Comparison of ENCODE assay signal across 24 cellular contexts in genomic region chr9:13324988-13325387, GRCh38. TPM values are rescaled to one million over a fixed set of nuclear protein-coding genes. Genes with fewer than 3 reads are reported as not detected.
DNase-seq lines count a peak whose midpoint lies in the region; ATAC-seq, FAIRE-seq and TF ChIP-seq lines count a peak whose summit lies in the region.
"Had no signal": no experiment of that assay in that cellular context is flagged by ENCODE, and none has a peak within 500 bp of the region (broad histone marks: within the 10 kb centered on the region; RNA-seq: fewer than 3 reads in every experiment).

No MANE protein-coding gene starts in this region.

- H3K4me3 ChIP-seq in adipocyte (ENCODE audit: low read length) (no peak overlapping the region), endothelial cell of umbilical vein (replicated peaks in 1 of 3; ENCODE audit: insufficient read depth in 1 of 3, low read depth in 1 of 3, low read length in 3 of 3) (no peak overlapping the region), neuronal stem cell (ENCODE audit: low read length in 2 of 2) (no peak overlapping the region)
- H3K4me3 ChIP-seq: left ventricle myocardium inferior, mucosa of descending colon had no signal

- ATAC-seq in HG02588 (IDR thresholded peaks at IDR 0.05; ENCODE audit: unreplicated experiment) (no peak), HG03039 (IDR thresholded peaks at IDR 0.05; ENCODE audit: unreplicated experiment) (no peak), GM21528 (IDR thresholded peaks at IDR 0.05; ENCODE audit: low FRiP score, unreplicated experiment) (no peak)
- ATAC-seq: CD8-positive, alpha-beta T cell; mucosa of descending colon; T-helper 17 cell had no signal

- no peak for TF ChIP-seq CTCF in endothelial cell of umbilical vein (IDR thresholded peaks at IDR 0.05; ENCODE audit: extremely low read depth in 1 of 2, insufficient read depth in 1 of 2, low read depth in 1 of 2, low read length in 2 of 2)

- H3K27me3 ChIP-seq in adipocyte (replicated peaks; ENCODE audit: control insufficient read depth, insufficient read depth, low read length) (no peaks in the 10 kb centered on the region), endothelial cell of umbilical vein (ENCODE audit: control insufficient read depth in 2 of 2, insufficient read depth in 2 of 2, low read length in 2 of 2) (no peaks in the 10 kb centered on the region), neuronal stem cell (ENCODE audit: control insufficient read depth in 3 of 3, insufficient read depth in 3 of 3, low read depth in 1 of 3, low read length in 3 of 3) (no peaks in the 10 kb centered on the region)

- H3K4me2 ChIP-seq in endothelial cell of umbilical vein (ENCODE audit: insufficient read depth, low read length) (no peak overlapping the region), neuronal stem cell (ENCODE audit: insufficient read depth, low read length, poor library complexity, severe bottlenecking) (no peak overlapping the region)

- H2AFZ ChIP-seq in endothelial cell of umbilical vein (ENCODE audit: low read depth, low read length), result peak overlapping the region; percentile 1
- H2AFZ ChIP-seq in neuronal stem cell (ENCODE audit: low read length), result no peak overlapping the region

- no peak overlapping the region for H3K4ac ChIP-seq in neuronal stem cell (ENCODE audit: low read length)

- no peak overlapping the region for H3K18ac ChIP-seq in neuronal stem cell (ENCODE audit: low read length)

- no peak overlapping the region for H3K27ac ChIP-seq in endothelial cell of umbilical vein (ENCODE audit: insufficient read depth, low read depth, low read length)
- no peak overlapping the region for H3K27ac ChIP-seq in neuronal stem cell (replicated peaks; ENCODE audit: low read length)
- H3K27ac ChIP-seq: left ventricle myocardium inferior, VCaP had no signal

- WGBS in neuronal stem cell (ENCODE audit: extremely low coverage in 2 of 2, insufficient read length in 2 of 2, insufficient replicate concordance in 1 of 2), 2 donors, result no CpG with 5 or more reads among the region's 1 CpG

- H3K36me3 ChIP-seq in adipocyte (ENCODE audit: control insufficient read depth, insufficient read depth, low read length, severe bottlenecking) (no peaks in the 10 kb centered on the region), endothelial cell of umbilical vein (ENCODE audit: control insufficient read depth in 2 of 2, extremely low read depth in 1 of 2, insufficient read depth in 2 of 2, low read length in 2 of 2) (no peaks in the 10 kb centered on the region), neuronal stem cell (replicated peaks in 1 of 2; ENCODE audit: control insufficient read depth in 2 of 2, insufficient read depth in 2 of 2, low read length in 2 of 2) (no peaks in the 10 kb centered on the region)
- H3K36me3 ChIP-seq: left ventricle myocardium inferior had no signal

- no peak overlapping the region for H2AK5ac ChIP-seq in neuronal stem cell (ENCODE audit: low read depth, low read length)

- peak; percentile 8 for FAIRE-seq in endothelial cell of umbilical vein (lab: Jason Lieb, UNC)
- FAIRE-seq: colon, endometrium had no signal

- no peak overlapping the region for H2BK5ac ChIP-seq in neuronal stem cell (ENCODE audit: low read length)

- BruUV-seq in endothelial cell of umbilical vein (replicated peaks; lab: Mats Ljungman, UMichigan), result no TSS peak

- H3K79me2 ChIP-seq in endothelial cell of umbilical vein (ENCODE audit: control insufficient read depth, insufficient read depth, low read length), result no peaks in the 10 kb centered on the region

- intact Hi-C loops in endothelial cell of umbilical vein (cut with micrococcal nuclease), result no loop called here

- H3K79me1 ChIP-seq in neuronal stem cell (ENCODE audit: low read depth, low read length), result no peaks in the 10 kb centered on the region

- H3K9me3 ChIP-seq in adipocyte (ENCODE audit: control insufficient read depth, low read length) (no peaks in the 10 kb centered on the region), endothelial cell of umbilical vein (replicated peaks; ENCODE audit: control insufficient read depth, insufficient read depth, low read length) (no peaks in the 10 kb centered on the region), neuronal stem cell (replicated peaks in 1 of 2; ENCODE audit: control insufficient read depth in 2 of 2, insufficient read depth in 1 of 2, low read depth in 1 of 2, low read length in 2 of 2) (no peaks in the 10 kb centered on the region)
- H3K9me3 ChIP-seq: left ventricle myocardium inferior, mucosa of descending colon had no signal

- no peak overlapping the region for H2BK12ac ChIP-seq in neuronal stem cell (ENCODE audit: low read length)

- peaks cover 3% of the 10 kb centered on the region for H3K4me1 ChIP-seq in adipocyte (ENCODE audit: control insufficient read depth, insufficient read depth, low read length)
- H3K4me1 ChIP-seq in endothelial cell of umbilical vein (ENCODE audit: control insufficient read depth, extremely low read depth, insufficient read depth, low read length), result no peaks in the 10 kb centered on the region
- no peaks in the 10 kb centered on the region for H3K4me1 ChIP-seq in neuronal stem cell (ENCODE audit: control insufficient read depth in 2 of 2, insufficient read depth in 1 of 2, low read depth in 1 of 2, low read length in 2 of 2)

- H4K91ac ChIP-seq in neuronal stem cell (ENCODE audit: low read depth, low read length, poor library complexity), result no peak overlapping the region

- no peak overlapping the region for H4K8ac ChIP-seq in neuronal stem cell (ENCODE audit: low read depth, low read length)

- DNase-seq in EL (peak; percentile 2), adipocyte (ENCODE audit: low read depth) (peak; percentile 19), endothelial cell of umbilical vein (ENCODE audit: low read depth, low spot score) (peak; percentile 55), lung microvascular endothelial cell (ENCODE audit: low read depth in 2 of 2) (peak; percentile 26 to 41), neuronal stem cell (ENCODE audit: low spot score) (no peak)
- DNase-seq: activated CD4-positive, alpha-beta T cell treated with anti-CD3 and anti-CD28 coated beads, Interleukin-2, amount 50 U/mL, for 4 hours; activated naive CD4-positive, alpha-beta T cell; CD8-positive, alpha-beta T cell; DMS53; left ventricle myocardium inferior; mucosa of descending colon; NCI-H1092; NCI-H2081; NCI-H526; SHP77 treated with DMSO at 0.1 percent for 48 hours; stimulated activated CD4-positive, alpha-beta T cell treated with anti-CD3 and anti-CD28 coated beads, Interleukin-15, amount 100 ng/mL, for 24 hours; T-helper 17 cell had no signal

- H2BK15ac ChIP-seq in neuronal stem cell (ENCODE audit: low read length), result no peak overlapping the region

- POLR2A ChIA-PET in endothelial cell of umbilical vein (lab: Charles Lee), result no interaction called here

- no peak for TF ChIP-seq POLR2A in endothelial cell of umbilical vein (IDR thresholded peaks at IDR 0.05; ENCODE audit: low read depth, low read length)

- H3K23ac ChIP-seq in neuronal stem cell (ENCODE audit: low read depth, low read length, poor library complexity), result no peak overlapping the region

- H3K9ac ChIP-seq in adipocyte (ENCODE audit: low read length) (no peak overlapping the region), endothelial cell of umbilical vein (replicated peaks; ENCODE audit: extremely low read depth, insufficient read depth, low read length) (no peak overlapping the region), neuronal stem cell (ENCODE audit: low read depth, low read length, poor library complexity) (no peak overlapping the region)

- dilution Hi-C loops in endothelial cell of umbilical vein (cut with MboI; ENCODE audit: extremely low pct_ligation_motif_present, low sequenced_read_pairs), result no loop called here

- no peaks in the 10 kb centered on the region for H4K20me1 ChIP-seq in endothelial cell of umbilical vein (replicated peaks; ENCODE audit: control insufficient read depth, extremely low read depth, insufficient read depth, low read length)

- no peak overlapping the region for H2BK120ac ChIP-seq in neuronal stem cell (ENCODE audit: low read depth, low read length)

- no peaks in the 10 kb centered on the region for H3K9me1 ChIP-seq in endothelial cell of umbilical vein (replicated peaks; ENCODE audit: control insufficient read depth, extremely low read depth, insufficient read depth, low read length)

- no peak overlapping the region for H3K14ac ChIP-seq in neuronal stem cell (ENCODE audit: low read length)

- CTCF ChIA-PET in endothelial cell of umbilical vein (lab: Charles Lee), result no interaction called here

TF ChIP-seq in endothelial cell of umbilical vein, 7 proteins besides CTCF, POLR2A, EP300 and RAD21:
- no peak for TF ChIP-seq GATA2 (IDR thresholded peaks at IDR 0.05; ENCODE audit: insufficient read depth, insufficient read length, low read depth, low read length)
- TF ChIP-seq MYC (IDR thresholded peaks at IDR 0.05; ENCODE audit: low read depth, low read length), result no peak
- no peak for TF ChIP-seq POLR2AphosphoS5 (IDR thresholded peaks at IDR 0.05; ENCODE audit: insufficient read depth, low read depth, low read length)
- TF ChIP-seq MAX (IDR thresholded peaks at IDR 0.05; ENCODE audit: insufficient read depth, insufficient read length), result no peak
- no peak for TF ChIP-seq FOS (IDR thresholded peaks at IDR 0.05; ENCODE audit: borderline replicate concordance, insufficient read depth, low read length)
- TF ChIP-seq JUN (IDR thresholded peaks at IDR 0.05; ENCODE audit: borderline replicate concordance, insufficient read depth, insufficient read length, low read depth), result no peak
- TF ChIP-seq EZH2 (IDR thresholded peaks at IDR 0.05; ENCODE audit: borderline replicate concordance, low read depth, low read length, severe bottlenecking), result no peak

RNA-seq across cellular contexts. Expression of gene MPDZ, which starts 45.5 kb away (rescaled TPM):
- total RNA-seq in endothelial cell of umbilical vein (52.3 and 54.4 TPM in 2 replicates), lung microvascular endothelial cell (55.8 and 112 TPM in 2 replicates)
- 17.7 and 22.3 TPM in 2 replicates for polyA plus RNA-seq in endothelial cell of umbilical vein
- 23.1 and 25.7 TPM in 2 replicates for polyA plus RNA-seq in endothelial cell of umbilical vein (2011; cell fraction: cytosol; rRNA removed)
- 135 and 149 TPM in 2 replicates for polyA plus RNA-seq in endothelial cell of umbilical vein (2011; cell fraction: nucleus; rRNA removed)
- 34.7 and 37.6 TPM in 2 replicates for polyA plus RNA-seq in endothelial cell of umbilical vein (2012)
- 72.1 and 74.4 TPM in 2 replicates for polyA minus RNA-seq in endothelial cell of umbilical vein
- 2.4 TPM for polyA minus RNA-seq in endothelial cell of umbilical vein (2011; cell fraction: cytosol; rRNA and poly(A)+ RNA removed)
- polyA minus RNA-seq in endothelial cell of umbilical vein (2011; cell fraction: nucleus; rRNA and poly(A)+ RNA removed), result 108 and 134 TPM in 2 replicates
- 33.7 TPM for polyA plus RNA-seq in neuronal stem cell (2013, experiment 1 of 2)
- polyA plus RNA-seq in neuronal stem cell (2013, experiment 2 of 2), result 36.0 TPM
- total RNA-seq: CD8-positive, alpha-beta T cell; OCI-LY7 had no signal
